In genomic region chr2:76311713-76312112, GRCh38 we compare ENCODE assay signal across 19 cellular contexts.
DNase-seq lines count a peak whose midpoint lies in the region; ATAC-seq, FAIRE-seq and TF ChIP-seq lines count a peak whose summit lies in the region.
"Had no signal": no experiment of that assay in that cellular context is flagged by ENCODE, and none has a peak within 500 bp of the region (broad histone marks: within the 10 kb centered on the region; RNA-seq: fewer than 3 reads in every experiment).

No MANE protein-coding gene starts in this region.

- CTCF ChIA-PET in SK-N-SH (lab: Yijun Ruan, JAX), result no interaction called here

- peak; percentile 68 for FAIRE-seq in small intestine (lab: Jason Lieb, UNC)
- FAIRE-seq: A549, D721Med, G401.6, GM12891 had no signal

- ATAC-seq in SK-N-SH treated with all-trans-retinoic acid at 6 μM for 48 hours, result no peak
- no peak for ATAC-seq in stimulated activated naive CD8-positive, alpha-beta T cell treated with anti-CD3 and anti-CD28 coated beads, Interleukin-15, Interleukin-2, amounts not matched to agents 100 U/mL and 50 U/mL, for 24 hours
- ATAC-seq: A549; CD8-positive, alpha-beta T cell had no signal

- H3K4me1 ChIP-seq in SK-N-SH (ENCODE audit: control insufficient read depth in 1 of 2, insufficient read depth in 2 of 2, low read depth in 1 of 2, low read length in 1 of 2), result peaks cover 0 to 5% of the 10 kb centered on the region in 2 experiments; a peak in 2 of 4 replicates
- H3K4me1 ChIP-seq in mesendoderm (ENCODE audit: control insufficient read depth, low read depth, low read length), result no peaks in the 10 kb centered on the region
- peaks cover 0 to 2% of the 10 kb centered on the region in 2 donors for H3K4me1 ChIP-seq in small intestine (ENCODE audit: control insufficient read depth in 2 of 2, insufficient read depth in 1 of 2, low read depth in 1 of 2, low read length in 1 of 2)
- H3K4me1 ChIP-seq: A549 had no signal

- H3K23ac ChIP-seq in mesendoderm (ENCODE audit: low read length), result no peak overlapping the region

- H3K9ac ChIP-seq in SK-N-SH, result no peak overlapping the region
- H3K9ac ChIP-seq in mesendoderm (ENCODE audit: low read length), result no peak overlapping the region
- H3K9ac ChIP-seq: BLaER1 treated with 17β-estradiol and CSF1 and Interleukin-3, amounts not matched to agents 10 nM and 100 nM had no signal

- H3K27me3 ChIP-seq in SK-N-SH (ENCODE audit: insufficient read depth) (no peaks in the 10 kb centered on the region), mesendoderm (ENCODE audit: insufficient read depth, low read length, poor library complexity) (no peaks in the 10 kb centered on the region), small intestine (ENCODE audit: control insufficient read depth in 2 of 2, insufficient read depth in 2 of 2, low read length in 2 of 2) (no peaks in the 10 kb centered on the region)
- H3K27me3 ChIP-seq: BLaER1 treated with 17β-estradiol and CSF1 and Interleukin-3, amounts not matched to agents 10 nM and 100 nM had no signal

- no peak overlapping the region for H2AFZ ChIP-seq in SK-N-SH (ENCODE audit: low read depth)

- POLR2A ChIA-PET in SK-N-SH (lab: Yijun Ruan, JAX), result no interaction called here

- no peak overlapping the region for H2BK120ac ChIP-seq in mesendoderm (ENCODE audit: low read depth, low read length)

- TF ChIP-seq CTCF in SK-N-SH (IDR thresholded peaks at IDR 0.05), result no peak

- no peaks in the 10 kb centered on the region for H3F3A ChIP-seq in SK-N-SH (replicated peaks; ENCODE audit: insufficient read depth)

- no peaks in the 10 kb centered on the region for H4K20me1 ChIP-seq in SK-N-SH (ENCODE audit: insufficient read depth)
- H4K20me1 ChIP-seq: BLaER1 treated with 17β-estradiol and CSF1 and Interleukin-3, amounts not matched to agents 10 nM and 100 nM had no signal

- H3K27ac ChIP-seq in SK-N-SH (ENCODE audit: low read depth in 2 of 2, low read length in 1 of 2) (peak overlapping the region in 1 of 2 experiments; percentile 90; a peak in 2 of 4 replicates), mesendoderm (ENCODE audit: low read depth, low read length) (no peak overlapping the region), small intestine (ENCODE audit: low read depth in 1 of 2, low read length in 1 of 2) (no peak overlapping the region)
- H3K27ac ChIP-seq: 22Rv1, A549, C4-2B had no signal

- TF ChIP-seq EP300 in SK-N-SH (IDR thresholded peaks at IDR 0.05; ENCODE audit: borderline replicate concordance in 1 of 2, low read depth in 1 of 2, low read length in 1 of 2), result no peak

- H3K18ac ChIP-seq in mesendoderm (ENCODE audit: low read length), result no peak overlapping the region

- no peak for TF ChIP-seq RAD21 in SK-N-SH (IDR thresholded peaks at IDR 0.05; ENCODE audit: low read length)

- no peak overlapping the region for H4K5ac ChIP-seq in mesendoderm (ENCODE audit: low read length)

- no peak overlapping the region for H3K4me3 ChIP-seq in SK-N-SH (ENCODE audit: low read depth in 2 of 2, low read length in 1 of 2)
- no peak overlapping the region for H3K4me3 ChIP-seq in mesendoderm (ENCODE audit: low read length)
- H3K4me3 ChIP-seq in small intestine (ENCODE audit: low read depth in 1 of 2, low read length in 2 of 2), result no peak overlapping the region
- H3K4me3 ChIP-seq: A549 had no signal

- no peaks in the 10 kb centered on the region for H3K9me2 ChIP-seq in SK-N-SH

- H3K4ac ChIP-seq in mesendoderm (ENCODE audit: low read depth, low read length), result no peak overlapping the region

- H3K36me3 ChIP-seq in SK-N-SH (replicated peaks in 1 of 2; ENCODE audit: control insufficient read depth in 1 of 2, insufficient read depth in 2 of 2, low read length in 1 of 2), result no peaks in the 10 kb centered on the region
- no peaks in the 10 kb centered on the region for H3K36me3 ChIP-seq in mesendoderm (ENCODE audit: control insufficient read depth, insufficient read depth, low read length)
- no peaks in the 10 kb centered on the region for H3K36me3 ChIP-seq in small intestine (ENCODE audit: control insufficient read depth in 2 of 2, insufficient read depth in 2 of 2, low read length in 2 of 2)

- H2BK15ac ChIP-seq in mesendoderm (replicated peaks; ENCODE audit: low read depth), result no peak overlapping the region

- no peak overlapping the region for H4K8ac ChIP-seq in mesendoderm (ENCODE audit: low read depth, low read length)

- no peak overlapping the region for H3K56ac ChIP-seq in mesendoderm (ENCODE audit: low read length)

- H3K4me2 ChIP-seq in SK-N-SH, result no peak overlapping the region
- no peak overlapping the region for H3K4me2 ChIP-seq in mesendoderm (ENCODE audit: low read length)
- H3K4me2 ChIP-seq: A549 had no signal

- no peaks in the 10 kb centered on the region for H3K79me1 ChIP-seq in mesendoderm (ENCODE audit: low read length)

- H3K9me3 ChIP-seq in SK-N-SH (no peaks in the 10 kb centered on the region), small intestine (ENCODE audit: control insufficient read depth, low read depth) (no peaks in the 10 kb centered on the region)
- H3K9me3 ChIP-seq: Caco-2 had no signal

- H2AK5ac ChIP-seq in mesendoderm (ENCODE audit: low read length), result no peak overlapping the region

- 26% methylated on average over 4 of the region's 4 CpGs for WGBS in SK-N-SH (ENCODE audit: low lambda C conversion rate)
- WGBS in mesendoderm (ENCODE audit: extremely low coverage, insufficient coverage, low lambda C conversion rate), result 100% methylated on average over 1 of the region's 4 CpGs
- WGBS in small intestine, 3 donors, result 21 to 49% (median 41%) methylated on average over 4 of the region's 4 CpGs

- no peaks in the 10 kb centered on the region for H3K79me2 ChIP-seq in SK-N-SH (ENCODE audit: insufficient read depth)
- H3K79me2 ChIP-seq in mesendoderm (ENCODE audit: control insufficient read depth, insufficient read depth, low read length), result no peaks in the 10 kb centered on the region

- no peak overlapping the region for H2BK5ac ChIP-seq in mesendoderm (ENCODE audit: low read length)

- DNase-seq in SK-N-SH, result no peak
- DNase-seq in mesendoderm, result peak; percentile 73
- DNase-seq in small intestine, result no peak
- no peak for DNase-seq in SK-N-DZ (ENCODE audit: low spot score)
- no peak for DNase-seq in stimulated activated naive CD8-positive, alpha-beta T cell treated with anti-CD3 and anti-CD28 coated beads, Interleukin-15, Interleukin-2, amounts not matched to agents 100 U/mL and 50 U/mL, for 24 hours
- DNase-seq: AML-193; Caco-2; Calu3; CD4-positive, alpha-beta T cell; CD8-positive, alpha-beta T cell; GF-D8 had no signal

TF ChIP-seq in SK-N-SH treated with all-trans-retinoic acid at 6 μM for 48 hours, 23 proteins besides CTCF, POLR2A, EP300 and RAD21 (continues in another document):
- TF ChIP-seq ESRRG (CRISPR knock-in tag; IDR thresholded peaks at IDR 0.05) (no peak), PATZ1 (CRISPR knock-in tag; IDR thresholded peaks at IDR 0.05; ENCODE audit: borderline replicate concordance) (no peak), SNAI2 (CRISPR knock-in tag; IDR thresholded peaks at IDR 0.05) (0 out of 2 replicates have a peak, but pooled peaks have one; percentile 22)

TF ChIP-seq in SK-N-SH, 30 proteins besides CTCF, POLR2A, EP300 and RAD21:
- TF ChIP-seq PBX3 (IDR thresholded peaks at IDR 0.05) (no peak), RCOR1 (IDR thresholded peaks at IDR 0.05; ENCODE audit: low read length) (no peak), SIN3A (IDR thresholded peaks at IDR 0.05; ENCODE audit: borderline replicate concordance, low read depth, low read length) (no peak), REST (IDR thresholded peaks at IDR 0.05; ENCODE audit: low read depth, low read length) (no peak), TAF1 (IDR thresholded peaks at IDR 0.05; ENCODE audit: borderline replicate concordance, low read depth, low read length) (no peak), FOXM1 (IDR thresholded peaks at IDR 0.05; ENCODE audit: low read depth) (no peak), FOSL2 (IDR thresholded peaks at IDR 0.05; ENCODE audit: borderline replicate concordance, low read depth) (no peak), MXI1 (IDR thresholded peaks at IDR 0.05; ENCODE audit: low read depth, low read length) (no peak), EZH2phosphoT487 (IDR thresholded peaks at IDR 0.05; ENCODE audit: borderline replicate concordance, low read depth) (no peak), CHD2 (IDR thresholded peaks at IDR 0.05; ENCODE audit: low read length, partially characterized antibody) (no peak), TEAD4 (IDR thresholded peaks at IDR 0.05; ENCODE audit: borderline replicate concordance, insufficient read depth) (no peak), GATA2 (CRISPR knock-in tag; IDR thresholded peaks at IDR 0.05) (no peak)
